Comparison of ENCODE assay signal across 2 cellular contexts in the genomic region with DNA sequence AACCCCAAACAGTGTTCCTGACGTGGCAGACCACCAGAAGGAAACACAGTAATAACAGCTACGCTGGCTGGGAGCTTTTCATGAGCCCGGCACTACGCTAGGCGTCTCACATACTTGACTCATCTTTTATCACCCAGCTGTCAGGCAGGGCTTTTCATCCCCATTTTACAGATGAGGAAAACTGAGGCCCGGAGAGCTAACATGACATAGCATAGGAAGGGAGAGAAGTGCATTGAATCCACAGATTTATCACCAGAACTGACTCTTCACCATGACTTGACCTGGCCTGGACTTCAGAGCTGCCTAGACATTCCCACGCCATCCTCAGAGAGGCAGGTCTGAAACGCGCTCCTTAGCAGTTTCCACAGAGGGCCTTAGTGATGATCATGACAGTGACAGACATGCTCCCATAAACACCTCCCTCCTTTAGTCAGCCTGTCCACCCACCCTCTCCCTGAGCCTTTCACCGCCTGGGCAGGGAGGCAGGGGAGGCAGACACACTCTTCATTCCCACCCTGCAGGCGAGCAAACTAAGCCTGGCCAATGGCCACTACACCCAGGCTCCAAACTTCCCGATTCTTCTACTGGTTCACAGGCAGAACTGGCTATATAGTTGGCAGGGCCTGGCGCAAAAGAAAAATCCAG.
TF ChIP-seq lines count a peak whose summit lies in the region.

No MANE protein-coding gene starts in this region.

TF ChIP-seq in HepG2, 621 proteins besides CTCF, POLR2A, EP300 and RAD21:
- TF ChIP-seq FIP1L1 (IDR thresholded peaks at IDR 0.05; ENCODE audit: borderline replicate concordance, insufficient read depth, low read depth, low read length) (no peak), ZNF180 (CRISPR knock-in tag; IDR thresholded peaks at IDR 0.05; ENCODE audit: borderline replicate concordance, low read depth) (no peak), SIX1 (CRISPR knock-in tag; IDR thresholded peaks at IDR 0.05; ENCODE audit: borderline replicate concordance) (no peak), SSRP1 (CRISPR knock-in tag; IDR thresholded peaks at IDR 0.05) (no peak), ZNF629 (CRISPR knock-in tag; conservative IDR thresholded peaks at IDR 0.05) (peak; percentile 90)
TF ChIP-seq in HepG2: peak in this region for 1.

TF ChIP-seq in H1, 55 proteins besides CTCF, POLR2A, EP300 and RAD21:
- TF ChIP-seq GABPA (IDR thresholded peaks at IDR 0.05; ENCODE audit: borderline replicate concordance, insufficient read depth, low read length) = no peak
- TF ChIP-seq EZH2 (IDR thresholded peaks at IDR 0.05; ENCODE audit: low read depth, low read length, severe bottlenecking) = no peak
- TF ChIP-seq KDM4A (IDR thresholded peaks at IDR 0.05; ENCODE audit: low read depth, low read length, severe bottlenecking) = no peak
- no peak for TF ChIP-seq CHD2 (IDR thresholded peaks at IDR 0.05; ENCODE audit: low read length)
- TF ChIP-seq HDAC2 (IDR thresholded peaks at IDR 0.05; ENCODE audit: borderline replicate concordance in 1 of 2, low read depth in 2 of 2, low read length in 2 of 2) = no peak
- no peak for TF ChIP-seq YY1 (IDR thresholded peaks at IDR 0.05; ENCODE audit: low read depth, low read length)
- no peak for TF ChIP-seq NANOG (IDR thresholded peaks at IDR 0.05; ENCODE audit: insufficient read depth, low read depth, low read length, poor library complexity, severe bottlenecking)
- TF ChIP-seq TBP (IDR thresholded peaks at IDR 0.05; ENCODE audit: low read depth, low read length) = no peak
- TF ChIP-seq ZNF274 (IDR thresholded peaks at IDR 0.05; ENCODE audit: borderline replicate concordance, extremely low read depth, low read length) = no peak
